In genomic region chr9:137167752-137168574, GRCh38 we compare ENCODE assay signal across 10 cellular contexts. TPM values are rescaled to one million over a fixed set of nuclear protein-coding genes. Genes with fewer than 3 reads are reported as not detected.
A peak's percentile ranks its signal among the peaks of the same experiment; 100 is the strongest.
DNase-seq lines count a peak whose midpoint lies in the region; TF ChIP-seq lines count a peak whose summit lies in the region.
"Had no signal": no experiment of that assay in that cellular context is flagged by ENCODE, and none has a peak within 500 bp of the region (broad histone marks: within the 10 kb centered on the region; RNA-seq: fewer than 3 reads in every experiment).

No MANE protein-coding gene starts in this region.

- H3K27me3 ChIP-seq in colonic mucosa: peaks cover 68% of the 10 kb centered on the region

- in situ Hi-C loops in GM13977 (cut with MboI; ENCODE audit: low pct_unique_long_range_greater_than_20kb, low sequenced_read_pairs, unreplicated experiment): no loop called here

- peaks cover 32% of the 10 kb centered on the region for H3K27me3 Mint-ChIP-seq in activated CD4-positive, alpha-beta memory T cell treated with anti-CD3 and anti-CD28 coated beads for 36 hours

- no peak overlapping the region for H3K4me3 Mint-ChIP-seq in activated CD4-positive, alpha-beta memory T cell treated with anti-CD3 and anti-CD28 coated beads for 36 hours

- peak overlapping the region; percentile 40 for H3K4me3 ChIP-seq in colonic mucosa

- H3K36me3 ChIP-seq in colonic mucosa: no peaks in the 10 kb centered on the region

- no peaks in the 10 kb centered on the region for H3K9me3 ChIP-seq in colonic mucosa

- no peak overlapping the region for H3K27ac ChIP-seq in colonic mucosa

- H3K9ac ChIP-seq in colonic mucosa (ENCODE audit: low read depth in 2 of 2, low read length in 2 of 2): no peak overlapping the region

- peaks cover 25% of the 10 kb centered on the region for H3K4me1 ChIP-seq in colonic mucosa

- H3K27ac Mint-ChIP-seq in activated CD4-positive, alpha-beta memory T cell treated with anti-CD3 and anti-CD28 coated beads for 36 hours: no peak overlapping the region
- H3K27ac Mint-ChIP-seq: activated T-helper 2 cell treated with anti-CD3 and anti-CD28 coated beads, Interferon-gamma antibody, Interleukin-2, Interleukin-4, amounts not matched to agents 10 μg/mL and 5 μg/mL and 100 μg/mL, durations not matched to agents 14 hours and 24 hours and 36 hours had no signal

- POLR2A ChIA-PET in activated CD4-positive, alpha-beta memory T cell treated with anti-CD3 and anti-CD28 coated beads for 36 hours (lab: Charles Lee): no interaction called here

- H3K36me3 Mint-ChIP-seq in activated CD4-positive, alpha-beta memory T cell treated with anti-CD3 and anti-CD28 coated beads for 36 hours: no peaks in the 10 kb centered on the region

- no peak for TF ChIP-seq CTCF in GM13977 (IDR thresholded peaks at IDR 0.05; ENCODE audit: extremely low read depth, insufficient read depth, missing control alignments)
- TF ChIP-seq CTCF in colonic mucosa (IDR thresholded peaks at IDR 0.05): no peak

- intact Hi-C loops in colonic mucosa (cut with DNase I): no loop called here
- intact Hi-C loops in activated CD4-positive, alpha-beta memory T cell treated with anti-CD3 and anti-CD28 coated beads for 36 hours (cut with micrococcal nuclease): no loop called here

- CTCF ChIA-PET in activated CD4-positive, alpha-beta memory T cell treated with anti-CD3 and anti-CD28 coated beads for 36 hours (lab: Charles Lee): interaction anchor here (1.4 kb wide), 1 partner anchor 38 kb away, joined by 3 read pairs; no protein-coding TSS in a partner anchor

- H3K9me3 Mint-ChIP-seq in activated CD4-positive, alpha-beta memory T cell treated with anti-CD3 and anti-CD28 coated beads for 36 hours: no peaks in the 10 kb centered on the region
- H3K9me3 Mint-ChIP-seq: activated T-helper 2 cell treated with anti-CD3 and anti-CD28 coated beads, Interferon-gamma antibody, Interleukin-2, Interleukin-4, amounts not matched to agents 10 μg/mL and 5 μg/mL and 100 μg/mL, durations not matched to agents 14 hours and 24 hours and 36 hours had no signal

- H3K4me1 Mint-ChIP-seq in activated CD4-positive, alpha-beta memory T cell treated with anti-CD3 and anti-CD28 coated beads for 36 hours (ENCODE audit: low read depth): peaks cover 6% of the 10 kb centered on the region

- DNase-seq in GM13977 (ENCODE audit: low spot score): peak; percentile 75
- DNase-seq in NCI-H2171 treated with DMSO at 0.1 percent for 48 hours (lab: John Stamatoyannopoulos, UW): peak; percentile 60
- DNase-seq in colonic mucosa: peak; percentile 84
- peak; percentile 54 for DNase-seq in retina
- DNase-seq in stimulated activated CD8-positive, alpha-beta memory T cell treated with anti-CD3 and anti-CD28 coated beads, Interleukin-4, amount 100 ng/mL, for 48 hours: no peak
- DNase-seq in foreskin melanocyte: no peak
- DNase-seq in activated CD4-positive, alpha-beta memory T cell treated with anti-CD3 and anti-CD28 coated beads for 36 hours: no peak
- DNase-seq in T-helper 2 cell: no peak

RNA-seq across cellular contexts. Expression of gene LRRC26, which starts 1.9 kb away (rescaled TPM):
- total RNA-seq in colonic mucosa: 10 to 100 TPM; 64.6 to 95.8 TPM
- not detected for total RNA-seq in activated CD4-positive, alpha-beta memory T cell treated with anti-CD3 and anti-CD28 coated beads for 36 hours
- total RNA-seq: M059J had no signal

RNA-seq across cellular contexts. Expression of gene TMEM210, which starts 3.9 kb away (rescaled TPM):
- under 1 TPM in 1 of 2 donors, not detected in 1; 0.67 TPM for total RNA-seq in colonic mucosa
- not detected for total RNA-seq in activated CD4-positive, alpha-beta memory T cell treated with anti-CD3 and anti-CD28 coated beads for 36 hours
- total RNA-seq: activated T-helper 2 cell treated with anti-CD3 and anti-CD28 coated beads, Interferon-gamma antibody, Interleukin-2, Interleukin-4, amounts not matched to agents 10 μg/mL and 5 μg/mL and 100 μg/mL, durations not matched to agents 14 hours and 24 hours and 36 hours; M059J had no signal

RNA-seq across cellular contexts. Expression of gene ANAPC2, which starts 20.4 kb away (rescaled TPM):
- 10 to 100 TPM; 33.8 to 67.8 TPM for total RNA-seq in colonic mucosa
- 10 to 100 TPM; 36.3 to 36.9 TPM for total RNA-seq in activated CD4-positive, alpha-beta memory T cell treated with anti-CD3 and anti-CD28 coated beads for 36 hours

RNA-seq across cellular contexts. Expression of gene SSNA1, which starts 20.5 kb away (rescaled TPM):
- 100 to 1,000 TPM in 1 of 2 donors, 10 to 100 TPM in 1; 60.0 to 100 TPM for total RNA-seq in colonic mucosa
- total RNA-seq in activated CD4-positive, alpha-beta memory T cell treated with anti-CD3 and anti-CD28 coated beads for 36 hours: 10 to 100 TPM; 58.9 to 62.1 TPM

RNA-seq across cellular contexts. Expression of gene GRIN1, which starts 29.0 kb away (rescaled TPM):
- under 1 TPM; 0.47 to 0.93 TPM for total RNA-seq in colonic mucosa
- total RNA-seq in activated CD4-positive, alpha-beta memory T cell treated with anti-CD3 and anti-CD28 coated beads for 36 hours: not detected
- total RNA-seq: M059J had no signal

Comparison
In these comparisons a context has a peak if more than half of its experiments do, and no peak if none do; other contexts are left out.
1. DNase-seq: peak in GM13977 (single experiment), NCI-H2171 treated with DMSO at 0.1 percent for 48 hours (single experiment), colonic mucosa (single experiment) and retina (single experiment); none in stimulated activated CD8-positive, alpha-beta memory T cell treated with anti-CD3 and anti-CD28 coated beads, Interleukin-4, amount 100 ng/mL, for 48 hours (single experiment), foreskin melanocyte (single experiment), activated CD4-positive, alpha-beta memory T cell treated with anti-CD3 and anti-CD28 coated beads for 36 hours (single experiment) and T-helper 2 cell (0 of 5).
2. RNA of gene LRRC26, which starts 1.9 kb away (total RNA-seq): 64.6 to 95.8 TPM in colonic mucosa; not detected in activated CD4-positive, alpha-beta memory T cell treated with anti-CD3 and anti-CD28 coated beads for 36 hours; every median in the first group is over 10 times any median in the second.